9 cellular contexts compared by ENCODE assay signal in the genomic region with DNA sequence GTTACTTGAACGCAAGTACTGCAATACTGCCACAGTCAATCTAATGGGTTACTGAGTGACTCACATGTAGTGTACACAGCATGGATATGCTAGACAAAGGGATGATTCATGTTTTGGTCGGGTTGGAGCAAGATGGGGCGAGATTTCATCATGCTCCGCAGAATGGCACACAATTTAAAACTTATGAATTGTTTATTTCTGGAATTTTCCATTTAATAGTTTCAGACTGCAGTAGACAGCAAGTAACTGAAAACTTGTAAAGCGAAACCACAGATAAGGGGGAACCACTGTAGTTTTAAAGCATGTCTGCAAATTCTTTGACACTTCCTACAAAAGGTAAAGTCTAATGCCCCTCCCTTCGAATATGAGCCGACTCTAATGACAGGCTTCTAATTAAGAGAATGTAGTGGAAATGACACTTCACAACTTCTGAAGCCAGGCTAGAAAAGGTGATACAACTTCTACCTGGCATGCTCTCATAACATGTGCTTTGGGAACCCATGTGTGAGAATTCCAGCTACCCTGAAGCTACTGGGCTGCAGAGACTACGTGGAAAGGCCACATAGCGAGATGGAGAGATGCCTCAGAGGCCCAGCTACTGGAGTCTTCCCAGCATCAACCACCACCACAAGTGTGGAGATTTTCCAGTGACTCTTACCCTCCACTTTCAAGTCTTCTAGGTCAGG. TPM values are rescaled to one million over a fixed set of nuclear protein-coding genes. Genes with fewer than 3 reads are reported as not detected.
DNase-seq lines count a peak whose midpoint lies in the region; ATAC-seq, FAIRE-seq and TF ChIP-seq lines count a peak whose summit lies in the region.
"Had no signal": no experiment of that assay in that cellular context is flagged by ENCODE, and none has a peak within 500 bp of the region (broad histone marks: within the 10 kb centered on the region; RNA-seq: fewer than 3 reads in every experiment).

No MANE protein-coding gene starts in this region.

- CTCF ChIA-PET in HCT116 (lab: Charles Lee): no interaction called here

- intact Hi-C loops in HCT116 (cut with micrococcal nuclease): no loop called here

- POLR2A ChIA-PET in HCT116 (lab: Charles Lee): interaction anchor here (0.6 kb wide), 1 partner anchor 19 kb away, joined by 3 read pairs; no protein-coding TSS in a partner anchor

- peak overlapping the region; percentile 10 for H2AFZ ChIP-seq in HCT116 (ENCODE audit: low read depth, low read length, poor library complexity, severe bottlenecking)
- H2AFZ ChIP-seq: parathyroid adenoma had no signal

- no peaks in the 10 kb centered on the region for H3K79me2 ChIP-seq in HCT116 (ENCODE audit: insufficient read depth, low read length)
- H3K79me2 ChIP-seq: parathyroid adenoma had no signal

- no peaks in the 10 kb centered on the region for H3K36me3 ChIP-seq in HCT116 (ENCODE audit: control insufficient read depth in 1 of 2, insufficient read depth in 2 of 2, low read length in 2 of 2)

- BruUV-seq in HCT116 (replicated peaks; lab: Mats Ljungman, UMichigan): TSS peak; percentile 71

- no peak for FAIRE-seq in frontal cortex (lab: Jason Lieb, UNC)

- H3K27me3 ChIP-seq in HCT116 (ENCODE audit: insufficient read depth, low read length): no peaks in the 10 kb centered on the region

- H3K9me2 ChIP-seq in HCT116 (ENCODE audit: insufficient read depth): no peaks in the 10 kb centered on the region

- H3K27ac ChIP-seq in HCT116 (ENCODE audit: low read depth, low read length): no peak overlapping the region
- H3K27ac ChIP-seq: parathyroid adenoma had no signal

- TF ChIP-seq RAD21 in HCT116 (IDR thresholded peaks at IDR 0.05; ENCODE audit: low read depth): no peak

- H3K4me3 ChIP-seq in HCT116 (replicated peaks in 1 of 2; ENCODE audit: low read depth in 1 of 2, low read length in 2 of 2): no peak overlapping the region

- TF ChIP-seq POLR2A in HCT116 (IDR thresholded peaks at IDR 0.05; ENCODE audit: borderline replicate concordance, extremely low read depth, insufficient read depth, insufficient read length): no peak

- RAD21 ChIA-PET in HCT116 (lab: Charles Lee; ENCODE audit: low non-redundant PET in 1 of 2, low total read pairs in 2 of 2, uncharacterized antibody in 2 of 2, unreplicated experiment in 2 of 2): no interaction called here

- H4K20me1 ChIP-seq in HCT116 (ENCODE audit: insufficient read depth): no peaks in the 10 kb centered on the region

- peaks cover 7 to 17% of the 10 kb centered on the region in 2 experiments for H3K4me1 ChIP-seq in HCT116 (ENCODE audit: control insufficient read depth in 1 of 2, insufficient read depth in 2 of 2, low read length in 2 of 2)
- H3K4me1 ChIP-seq: parathyroid adenoma had no signal

- ATAC-seq in HCT116: peak; percentile 85
- ATAC-seq in GM19395 (IDR thresholded peaks at IDR 0.05; ENCODE audit: unreplicated experiment): no peak
- no peak for ATAC-seq in HG03159 (IDR thresholded peaks at IDR 0.05; ENCODE audit: unreplicated experiment)

- TF ChIP-seq CTCF in HCT116 (IDR thresholded peaks at IDR 0.05 in 2 of 3, conservative IDR thresholded peaks at IDR 0.05 in 1 of 3; ENCODE audit: borderline replicate concordance in 1 of 3, insufficient read depth in 1 of 3, low read depth in 2 of 3, low read length in 2 of 3): no peak

- H3K9ac ChIP-seq in HCT116 (ENCODE audit: low read length): no peak overlapping the region
- H3K9ac ChIP-seq: parathyroid adenoma had no signal

- H3K9me3 ChIP-seq in HCT116 (ENCODE audit: control insufficient read depth in 1 of 2, insufficient read depth in 1 of 2, low read depth in 1 of 2, low read length in 2 of 2): no peaks in the 10 kb centered on the region

- peak overlapping the region; percentile 37; the same call in 1 of the 2 replicates for H3K4me2 ChIP-seq in HCT116 (ENCODE audit: low read length)

- DNase-seq in A172 (ENCODE audit: low spot score) (peak; percentile 66), HCT116 (ENCODE audit: low read depth, low spot score) (peak; percentile 76), hepatic stellate cell (ENCODE audit: low spot score) (peak; percentile 45), frontal cortex (ENCODE audit: low spot score in 2 of 2) (no peak), NCI-H2227 treated with DMSO at 0.1 percent for 48 hours (lab: John Stamatoyannopoulos, UW) (no peak)
- peak; percentile 3 to 9 for DNase-seq in activated CD4-positive, alpha-beta T cell treated with anti-CD3 and anti-CD28 coated beads, Interleukin-2, amount 50 U/mL, for 4 hours

TF ChIP-seq in HCT116, 20 proteins besides CTCF, POLR2A, EP300 and RAD21:
- TF ChIP-seq, protein P1, sequence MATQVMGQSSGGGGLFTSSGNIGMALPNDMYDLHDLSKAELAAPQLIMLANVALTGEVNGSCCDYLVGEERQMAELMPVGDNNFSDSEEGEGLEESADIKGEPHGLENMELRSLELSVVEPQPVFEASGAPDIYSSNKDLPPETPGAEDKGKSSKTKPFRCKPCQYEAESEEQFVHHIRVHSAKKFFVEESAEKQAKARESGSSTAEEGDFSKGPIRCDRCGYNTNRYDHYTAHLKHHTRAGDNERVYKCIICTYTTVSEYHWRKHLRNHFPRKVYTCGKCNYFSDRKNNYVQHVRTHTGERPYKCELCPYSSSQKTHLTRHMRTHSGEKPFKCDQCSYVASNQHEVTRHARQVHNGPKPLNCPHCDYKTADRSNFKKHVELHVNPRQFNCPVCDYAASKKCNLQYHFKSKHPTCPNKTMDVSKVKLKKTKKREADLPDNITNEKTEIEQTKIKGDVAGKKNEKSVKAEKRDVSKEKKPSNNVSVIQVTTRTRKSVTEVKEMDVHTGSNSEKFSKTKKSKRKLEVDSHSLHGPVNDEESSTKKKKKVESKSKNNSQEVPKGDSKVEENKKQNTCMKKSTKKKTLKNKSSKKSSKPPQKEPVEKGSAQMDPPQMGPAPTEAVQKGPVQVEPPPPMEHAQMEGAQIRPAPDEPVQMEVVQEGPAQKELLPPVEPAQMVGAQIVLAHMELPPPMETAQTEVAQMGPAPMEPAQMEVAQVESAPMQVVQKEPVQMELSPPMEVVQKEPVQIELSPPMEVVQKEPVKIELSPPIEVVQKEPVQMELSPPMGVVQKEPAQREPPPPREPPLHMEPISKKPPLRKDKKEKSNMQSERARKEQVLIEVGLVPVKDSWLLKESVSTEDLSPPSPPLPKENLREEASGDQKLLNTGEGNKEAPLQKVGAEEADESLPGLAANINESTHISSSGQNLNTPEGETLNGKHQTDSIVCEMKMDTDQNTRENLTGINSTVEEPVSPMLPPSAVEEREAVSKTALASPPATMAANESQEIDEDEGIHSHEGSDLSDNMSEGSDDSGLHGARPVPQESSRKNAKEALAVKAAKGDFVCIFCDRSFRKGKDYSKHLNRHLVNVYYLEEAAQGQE (IDR thresholded peaks at IDR 0.05; ENCODE audit: low read depth): no peak
- TF ChIP-seq CBX3 (IDR thresholded peaks at IDR 0.05; ENCODE audit: low read depth) (peak; percentile 78), EZH2 (IDR thresholded peaks at IDR 0.05) (no peak), CEBPB (IDR thresholded peaks at IDR 0.05; ENCODE audit: low read depth) (peak; percentile 92), ZFX (IDR thresholded peaks at IDR 0.05) (no peak), POLR2AphosphoS5 (IDR thresholded peaks at IDR 0.05; ENCODE audit: low read depth, low read length) (peak; percentile 38; the same call in 1 of the 2 replicates), SP1 (IDR thresholded peaks at IDR 0.05; ENCODE audit: low read depth) (peak; percentile 78), EGR1 (IDR thresholded peaks at IDR 0.05; ENCODE audit: low read depth) (no peak), SRF (IDR thresholded peaks at IDR 0.05; ENCODE audit: low read depth) (peak; percentile 60; the same call in 1 of the 2 replicates), YY1 (IDR thresholded peaks at IDR 0.05; ENCODE audit: extremely low read depth, insufficient replicate concordance, low read depth, low read length) (no peak), JUND (IDR thresholded peaks at IDR 0.05) (peak; percentile 87), FOSL1 (IDR thresholded peaks at IDR 0.05; ENCODE audit: low read depth) (peak; percentile 89), TCF7L2 (IDR thresholded peaks at IDR 0.05; ENCODE audit: borderline replicate concordance, extremely low read depth, insufficient read depth, insufficient read length) (no peak)
- TF ChIP-seq, protein P2, sequence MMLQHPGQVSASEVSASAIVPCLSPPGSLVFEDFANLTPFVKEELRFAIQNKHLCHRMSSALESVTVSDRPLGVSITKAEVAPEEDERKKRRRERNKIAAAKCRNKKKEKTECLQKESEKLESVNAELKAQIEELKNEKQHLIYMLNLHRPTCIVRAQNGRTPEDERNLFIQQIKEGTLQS (IDR thresholded peaks at IDR 0.05): no peak
- TF ChIP-seq, protein P3, sequence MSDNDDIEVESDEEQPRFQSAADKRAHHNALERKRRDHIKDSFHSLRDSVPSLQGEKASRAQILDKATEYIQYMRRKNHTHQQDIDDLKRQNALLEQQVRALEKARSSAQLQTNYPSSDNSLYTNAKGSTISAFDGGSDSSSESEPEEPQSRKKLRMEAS (IDR thresholded peaks at IDR 0.05): peak; percentile 74

RNA-seq across cellular contexts. Expression of a gene that starts 13.9 kb away (rescaled TPM):
- total RNA-seq in A172 (2014; rRNA removed; shearing (Covaris generic)): 3.6 TPM in 2 replicates
- total RNA-seq in HCT116 (2021; ENCODE audit: unreplicated experiment) (14.4 TPM), frontal cortex (47.3 TPM)
- 7.5 and 7.7 TPM in 2 replicates for polyA plus RNA-seq in HCT116 (2012)

RNA-seq across cellular contexts. Expression of a gene that starts 40.8 kb away (rescaled TPM):
- total RNA-seq in A172 (2014; rRNA removed; shearing (Covaris generic)): 112 and 133 TPM in 2 replicates
- total RNA-seq in HCT116 (2021; ENCODE audit: unreplicated experiment): 45.9 TPM
- polyA plus RNA-seq in HCT116 (2012): 32.4 and 35.4 TPM in 2 replicates
- total RNA-seq in frontal cortex: 24.1 TPM

Comparison
In these comparisons a context has a peak if more than half of its experiments do, and no peak if none do; other contexts are left out.
1. DNase-seq: peak in A172 (single experiment), HCT116 (single experiment), activated CD4-positive, alpha-beta T cell treated with anti-CD3 and anti-CD28 coated beads, Interleukin-2, amount 50 U/mL, for 4 hours (2 of 2) and hepatic stellate cell (single experiment); none in frontal cortex (0 of 2) and NCI-H2227 treated with DMSO at 0.1 percent for 48 hours (single experiment).